ENCODE assay signal across 16 cellular contexts in genomic region chr5:77322406-77322805, GRCh38.
"Had no signal": no experiment of that assay in that cellular context is flagged by ENCODE, and none has a peak within 500 bp of the region (broad histone marks: within the 10 kb centered on the region; RNA-seq: fewer than 3 reads in every experiment).

No MANE protein-coding gene starts in this region.

- H3K4me1 Mint-ChIP-seq: activated T-helper 17 cell treated with anti-CD3 and anti-CD28 coated beads, Interleukin-2, amount 50 U/mL, for 72 hours had no signal

- H3K4me3 Mint-ChIP-seq: activated T-helper 17 cell treated with anti-CD3 and anti-CD28 coated beads, Interleukin-2, amount 50 U/mL, for 72 hours; natural killer cell treated with Interleukin-12 subunit alpha and Interleukin-12 subunit beta and Interleukin-15 and Interleukin-18, amount 100 ng/mL, for 72 hours; stimulated activated naive CD8-positive, alpha-beta T cell treated with anti-CD3 and anti-CD28 coated beads, Interleukin-15, Interleukin-2, amounts not matched to agents 100 ng/mL and 50 ng/mL, for 24 hours had no signal

- H3K27me3 ChIP-seq: cardiac muscle cell, gastroesophageal sphincter, heart right ventricle, suprapubic skin, upper lobe of left lung had no signal

- ATAC-seq: activated CD4-positive, CD25-positive, alpha-beta regulatory T cell treated with anti-CD3 and anti-CD28 coated beads, Interleukin-2, amount 50 U/mL, for 24 hours; activated T-helper 17 cell treated with anti-CD3 and anti-CD28 coated beads, Interleukin-2, amount 50 U/mL, for 72 hours; gastroesophageal sphincter; heart right ventricle; natural killer cell treated with Interleukin-12 subunit alpha and Interleukin-12 subunit beta and Interleukin-15 and Interleukin-18, amount 100 ng/mL, for 72 hours had no signal

- DNase-seq: activated naive CD4-positive, alpha-beta T cell treated with anti-CD3 and anti-CD28 coated beads, Interleukin-2, amount 50 U/mL, for 16 hours; heart right ventricle; kidney; left ventricle myocardium inferior; mesenchymal stem cell; nucleus accumbens; posterior cingulate gyrus had no signal

- H3K27ac Mint-ChIP-seq: activated T-helper 17 cell treated with anti-CD3 and anti-CD28 coated beads, Interleukin-2, amount 50 U/mL, for 72 hours; natural killer cell treated with Interleukin-12 subunit alpha and Interleukin-12 subunit beta and Interleukin-15 and Interleukin-18, amount 100 ng/mL, for 72 hours; stimulated activated naive CD8-positive, alpha-beta T cell treated with anti-CD3 and anti-CD28 coated beads, Interleukin-15, Interleukin-2, amounts not matched to agents 100 ng/mL and 50 ng/mL, for 24 hours had no signal

- H3K27ac ChIP-seq: cardiac muscle cell, gastroesophageal sphincter, heart right ventricle, left ventricle myocardium inferior, skin epidermis, suprapubic skin, upper lobe of left lung had no signal

- H3K9me3 ChIP-seq: gastroesophageal sphincter, heart right ventricle, left ventricle myocardium inferior, suprapubic skin, upper lobe of left lung had no signal

- H3K9me3 Mint-ChIP-seq: activated T-helper 17 cell treated with anti-CD3 and anti-CD28 coated beads, Interleukin-2, amount 50 U/mL, for 72 hours; natural killer cell treated with Interleukin-12 subunit alpha and Interleukin-12 subunit beta and Interleukin-15 and Interleukin-18, amount 100 ng/mL, for 72 hours; stimulated activated naive CD8-positive, alpha-beta T cell treated with anti-CD3 and anti-CD28 coated beads, Interleukin-15, Interleukin-2, amounts not matched to agents 100 ng/mL and 50 ng/mL, for 24 hours had no signal

- H3K36me3 Mint-ChIP-seq: natural killer cell treated with Interleukin-12 subunit alpha and Interleukin-12 subunit beta and Interleukin-15 and Interleukin-18, amount 100 ng/mL, for 72 hours had no signal

- H3K4me1 ChIP-seq: gastroesophageal sphincter, left ventricle myocardium inferior, suprapubic skin, upper lobe of left lung had no signal
